In the genomic region with DNA sequence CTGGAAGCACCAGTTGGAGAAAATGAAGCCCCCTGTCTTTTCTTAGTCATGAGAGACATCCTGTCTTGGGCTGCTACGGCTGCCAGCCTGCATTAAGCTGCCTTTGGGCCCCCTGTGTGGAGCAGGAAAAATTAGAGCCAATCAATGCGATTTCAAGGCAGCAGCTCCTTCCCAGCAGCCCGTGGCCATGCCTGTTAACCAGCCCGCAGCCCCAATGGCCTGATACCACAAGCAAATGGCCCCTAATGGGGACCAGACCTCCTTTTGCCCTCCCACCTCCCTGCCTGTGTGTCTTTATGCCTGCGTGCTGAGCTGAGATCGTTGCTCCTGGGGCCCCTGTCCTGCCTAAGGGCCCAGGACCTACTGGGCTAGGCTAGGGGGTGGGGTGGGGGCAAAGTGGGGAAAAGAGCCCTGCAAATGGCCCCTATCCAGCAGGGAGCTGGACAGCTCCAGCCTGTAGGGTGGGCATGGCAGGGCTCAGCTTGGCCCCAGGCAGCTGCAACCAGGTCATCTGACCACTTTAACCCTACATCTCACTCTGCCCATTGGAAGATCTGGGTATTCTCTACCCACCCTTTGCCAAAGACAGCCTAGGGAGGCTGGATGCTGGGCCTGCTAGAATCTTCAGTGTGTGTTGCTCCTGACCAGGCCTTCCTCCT, we compare ENCODE assay signal across 31 cellular contexts.
"Had no signal": no experiment of that assay in that cellular context is flagged by ENCODE, and none has a peak within 500 bp of the region (broad histone marks: within the 10 kb centered on the region; RNA-seq: fewer than 3 reads in every experiment).

No MANE protein-coding gene starts in this region.

- H3K4me1 Mint-ChIP-seq: activated CD4-positive, alpha-beta T cell treated with anti-CD3 and anti-CD28 coated beads, Interleukin-2, amount 10 ng/mL, durations not matched to agents 24 days and 14 days; activated naive CD8-positive, alpha-beta T cell treated with anti-CD3 and anti-CD28 coated beads for 36 hours; activated T-helper 17 cell treated with anti-CD3 and anti-CD28 coated beads, Interleukin-2, amount 50 U/mL, for 72 hours had no signal

- ATAC-seq: activated CD8-positive, alpha-beta T cell treated with anti-CD3 and anti-CD28 coated beads for 36 hours; activated T-cell treated with anti-CD3 and anti-CD28 coated beads, Interleukin-2, amount 50 U/mL, for 72 hours; activated T-helper 17 cell treated with anti-CD3 and anti-CD28 coated beads, Interleukin-2, amount 50 U/mL, for 72 hours; PC-3 had no signal

- H3K4me1 ChIP-seq: ascending aorta, Peyer's patch had no signal

- H3K36me3 ChIP-seq: ascending aorta, cardiac muscle cell, Peyer's patch, SJSA1 had no signal

- H3K4me3 Mint-ChIP-seq: activated CD4-positive, alpha-beta T cell treated with anti-CD3 and anti-CD28 coated beads, Interleukin-2, amount 10 ng/mL, durations not matched to agents 24 days and 14 days; activated CD8-positive, alpha-beta T cell treated with anti-CD3 and anti-CD28 coated beads for 36 hours; activated naive CD8-positive, alpha-beta T cell treated with anti-CD3 and anti-CD28 coated beads for 36 hours; activated T-cell treated with anti-CD3 and anti-CD28 coated beads, Interleukin-2, amount 50 U/mL, for 72 hours; activated T-helper 17 cell treated with anti-CD3 and anti-CD28 coated beads, Interleukin-2, amount 50 U/mL, for 72 hours had no signal

- H3K9me3 Mint-ChIP-seq: activated CD4-positive, alpha-beta T cell treated with anti-CD3 and anti-CD28 coated beads, Interleukin-2, amount 10 ng/mL, durations not matched to agents 24 days and 14 days; activated CD8-positive, alpha-beta T cell treated with anti-CD3 and anti-CD28 coated beads for 36 hours; activated naive CD8-positive, alpha-beta T cell treated with anti-CD3 and anti-CD28 coated beads for 36 hours; activated T-cell treated with anti-CD3 and anti-CD28 coated beads, Interleukin-2, amount 50 U/mL, for 72 hours; activated T-helper 17 cell treated with anti-CD3 and anti-CD28 coated beads, Interleukin-2, amount 50 U/mL, for 72 hours had no signal

- H3K27me3 ChIP-seq: ascending aorta, cardiac muscle cell, MG63, Peyer's patch, SJSA1 had no signal

- DNase-seq: activated CD4-positive, alpha-beta T cell treated with anti-CD3 and anti-CD28 coated beads, Interleukin-2, amount 10 ng/mL, durations not matched to agents 24 days and 14 days; activated CD4-positive, alpha-beta T cell treated with anti-CD3 and anti-CD28 coated beads, Interleukin-2, amount 50 U/mL, for 4 hours; activated CD8-positive, alpha-beta T cell treated with anti-CD3 and anti-CD28 coated beads for 36 hours; activated effector memory CD4-positive, alpha-beta T cell treated with anti-CD3 and anti-CD28 coated beads, Interleukin-2, amount 50 U/mL, for 16 hours; activated naive CD4-positive, alpha-beta T cell; activated naive CD4-positive, alpha-beta T cell treated with anti-CD3 and anti-CD28 coated beads, Interleukin-2, amount 50 U/mL, for 16 hours; activated naive CD8-positive, alpha-beta T cell treated with anti-CD3 and anti-CD28 coated beads for 36 hours; activated T-cell treated with anti-CD3 and anti-CD28 coated beads, Interleukin-2, amount 50 U/mL, for 1 hour; activated T-cell treated with anti-CD3 and anti-CD28 coated beads, Interleukin-2, amount 50 U/mL, for 72 hours; amygdala; Kasumi-1; MG63; NCI-H1048; NCI-H1105 treated with DMSO at 0.1 percent for 48 hours; NCI-H1436; NCI-H1694; NCI-H1930; NCI-H2081 treated with DMSO at 0.1 percent for 48 hours; NCI-H226; NCI-H446 treated with DMSO at 0.1 percent for 48 hours; NCI-H524; NK-92 treated with Interleukin-12 subunit alpha and Interleukin-12 subunit beta, amount 100 ng/mL, for 24 hours; PC-3; Peyer's patch; RPMI8226; SHP77 treated with DMSO at 0.1 percent for 48 hours; T1000 had no signal

- H3K27ac ChIP-seq: ascending aorta, cardiac muscle cell, Peyer's patch, SJSA1 had no signal

- H3K27ac Mint-ChIP-seq: activated CD4-positive, alpha-beta T cell treated with anti-CD3 and anti-CD28 coated beads, Interleukin-2, amount 10 ng/mL, durations not matched to agents 24 days and 14 days; activated CD8-positive, alpha-beta T cell treated with anti-CD3 and anti-CD28 coated beads for 36 hours; activated naive CD8-positive, alpha-beta T cell treated with anti-CD3 and anti-CD28 coated beads for 36 hours; activated T-cell treated with anti-CD3 and anti-CD28 coated beads, Interleukin-2, amount 50 U/mL, for 72 hours; activated T-helper 17 cell treated with anti-CD3 and anti-CD28 coated beads, Interleukin-2, amount 50 U/mL, for 72 hours had no signal

- H3K27me3 Mint-ChIP-seq: activated naive CD8-positive, alpha-beta T cell treated with anti-CD3 and anti-CD28 coated beads for 36 hours; activated T-helper 17 cell treated with anti-CD3 and anti-CD28 coated beads, Interleukin-2, amount 50 U/mL, for 72 hours had no signal

- H3K9me3 ChIP-seq: ascending aorta, MG63, Peyer's patch, SJSA1 had no signal

- H3K4me3 ChIP-seq: ascending aorta, cardiac muscle cell, MG63, Peyer's patch, SJSA1 had no signal

- H3K36me3 Mint-ChIP-seq: activated naive CD8-positive, alpha-beta T cell treated with anti-CD3 and anti-CD28 coated beads for 36 hours had no signal
